1 cellular context compared by ENCODE assay signal in genomic region chr16:66894948-66895696, GRCh38.
TF ChIP-seq lines count a peak whose summit lies in the region.

No MANE protein-coding gene starts in this region.

TF ChIP-seq in HepG2, 621 proteins besides CTCF, POLR2A, EP300 and RAD21 (continued from another document and continues in another):
- TF ChIP-seq, protein P1, sequence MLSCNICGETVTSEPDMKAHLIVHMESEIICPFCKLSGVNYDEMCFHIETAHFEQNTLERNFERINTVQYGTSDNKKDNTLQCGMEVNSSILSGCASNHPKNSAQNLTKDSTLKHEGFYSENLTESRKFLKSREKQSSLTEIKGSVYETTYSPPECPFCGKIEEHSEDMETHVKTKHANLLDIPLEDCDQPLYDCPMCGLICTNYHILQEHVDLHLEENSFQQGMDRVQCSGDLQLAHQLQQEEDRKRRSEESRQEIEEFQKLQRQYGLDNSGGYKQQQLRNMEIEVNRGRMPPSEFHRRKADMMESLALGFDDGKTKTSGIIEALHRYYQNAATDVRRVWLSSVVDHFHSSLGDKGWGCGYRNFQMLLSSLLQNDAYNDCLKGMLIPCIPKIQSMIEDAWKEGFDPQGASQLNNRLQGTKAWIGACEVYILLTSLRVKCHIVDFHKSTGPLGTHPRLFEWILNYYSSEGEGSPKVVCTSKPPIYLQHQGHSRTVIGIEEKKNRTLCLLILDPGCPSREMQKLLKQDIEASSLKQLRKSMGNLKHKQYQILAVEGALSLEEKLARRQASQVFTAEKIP (CRISPR knock-in tag; IDR thresholded peaks at IDR 0.05; ENCODE audit: borderline replicate concordance) = no peak
- TF ChIP-seq ZNF674 (CRISPR knock-in tag; IDR thresholded peaks at IDR 0.05; ENCODE audit: low read depth) (no peak), RXRA (CRISPR knock-in tag; IDR thresholded peaks at IDR 0.05) (no peak), ZNF468 (CRISPR knock-in tag; IDR thresholded peaks at IDR 0.05) (no peak), RARA (CRISPR knock-in tag; IDR thresholded peaks at IDR 0.05) (no peak), ZNF724P (CRISPR knock-in tag; IDR thresholded peaks at IDR 0.05; ENCODE audit: borderline replicate concordance) (no peak), ISX (CRISPR knock-in tag; conservative IDR thresholded peaks at IDR 0.05) (no peak), CREM (IDR thresholded peaks at IDR 0.05) (no peak), CREM (CRISPR knock-in tag; IDR thresholded peaks at IDR 0.05) (no peak), ZNF407 (CRISPR knock-in tag; IDR thresholded peaks at IDR 0.05; ENCODE audit: not compliant biosample characterization) (no peak), TCF7 (IDR thresholded peaks at IDR 0.05; ENCODE audit: low read depth) (no peak), XBP1 (CRISPR knock-in tag; IDR thresholded peaks at IDR 0.05) (no peak), ZMYM3 (CRISPR knock-in tag; IDR thresholded peaks at IDR 0.05) (no peak), HMGXB4 (CRISPR knock-in tag; IDR thresholded peaks at IDR 0.05; ENCODE audit: borderline replicate concordance in 1 of 2, low read depth in 1 of 2) (peak; percentile 47 to 78; a peak in 2 of 4 replicates), ADNP (CRISPR knock-in tag; IDR thresholded peaks at IDR 0.05) (no peak), HMGXB3 (CRISPR knock-in tag; IDR thresholded peaks at IDR 0.05; ENCODE audit: borderline replicate concordance) (no peak), ARNT (IDR thresholded peaks at IDR 0.05) (no peak), NFE2 (CRISPR knock-in tag; IDR thresholded peaks at IDR 0.05) (no peak), MED13 (CRISPR knock-in tag; IDR thresholded peaks at IDR 0.05) (no peak), ATF7-NPFF (CRISPR knock-in tag; IDR thresholded peaks at IDR 0.05; ENCODE audit: low read depth) (no peak), ZNF619 (CRISPR knock-in tag; IDR thresholded peaks at IDR 0.05) (no peak), ZBTB7B (CRISPR knock-in tag; IDR thresholded peaks at IDR 0.05) (0 out of 2 replicates have a peak, but pooled peaks have one; percentile 29), ZNF274 (CRISPR knock-in tag; IDR thresholded peaks at IDR 0.05) (no peak), HES4 (CRISPR knock-in tag; IDR thresholded peaks at IDR 0.05; ENCODE audit: borderline replicate concordance) (no peak), ZNF451 (CRISPR knock-in tag; IDR thresholded peaks at IDR 0.05) (0 out of 2 replicates have a peak, but pooled peaks have one; percentile 15), CENPX (CRISPR knock-in tag; IDR thresholded peaks at IDR 0.05) (no peak), ZNF761 (CRISPR knock-in tag; conservative IDR thresholded peaks at IDR 0.05) (no peak), SKI (IDR thresholded peaks at IDR 0.05; ENCODE audit: partially characterized antibody) (no peak), STAG1 (CRISPR knock-in tag; IDR thresholded peaks at IDR 0.05) (peak; percentile 99), ZNF350 (CRISPR knock-in tag; IDR thresholded peaks at IDR 0.05; ENCODE audit: borderline replicate concordance, low read depth) (peak; percentile 55; the same call in 1 of the 2 replicates), DPF2 (CRISPR knock-in tag; IDR thresholded peaks at IDR 0.05; ENCODE audit: borderline replicate concordance, low read depth) (no peak), NKX3-1 (CRISPR knock-in tag; IDR thresholded peaks at IDR 0.05) (no peak), ELF3 (CRISPR knock-in tag; IDR thresholded peaks at IDR 0.05) (peak; percentile 22; the same call in 1 of the 2 replicates), ZBTB2 (CRISPR knock-in tag; IDR thresholded peaks at IDR 0.05; ENCODE audit: low read depth) (no peak), SP140L (CRISPR knock-in tag; IDR thresholded peaks at IDR 0.05; ENCODE audit: borderline replicate concordance) (0 out of 2 replicates have a peak, but pooled peaks have one; percentile 48), ISL2 (CRISPR knock-in tag; IDR thresholded peaks at IDR 0.05) (no peak), ZNF83 (CRISPR knock-in tag; IDR thresholded peaks at IDR 0.05; ENCODE audit: borderline replicate concordance) (no peak), ATF7 (IDR thresholded peaks at IDR 0.05) (no peak), ATF7 (CRISPR knock-in tag; IDR thresholded peaks at IDR 0.05) (no peak), RNF2 (conservative IDR thresholded peaks at IDR 0.05; ENCODE audit: low read depth) (no peak), KDM4B (CRISPR knock-in tag; IDR thresholded peaks at IDR 0.05) (no peak), ZNF205 (CRISPR knock-in tag; IDR thresholded peaks at IDR 0.05) (no peak), ZNF703 (CRISPR knock-in tag; IDR thresholded peaks at IDR 0.05; ENCODE audit: borderline replicate concordance) (no peak), KDM3A (CRISPR knock-in tag; IDR thresholded peaks at IDR 0.05; ENCODE audit: low read depth) (peak; percentile 86), GATAD2A (CRISPR knock-in tag; IDR thresholded peaks at IDR 0.05) (peak; percentile 52)
- TF ChIP-seq, protein P2, sequence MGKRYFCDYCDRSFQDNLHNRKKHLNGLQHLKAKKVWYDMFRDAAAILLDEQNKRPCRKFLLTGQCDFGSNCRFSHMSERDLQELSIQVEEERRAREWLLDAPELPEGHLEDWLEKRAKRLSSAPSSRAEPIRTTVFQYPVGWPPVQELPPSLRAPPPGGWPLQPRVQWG (CRISPR knock-in tag; IDR thresholded peaks at IDR 0.05; ENCODE audit: borderline replicate concordance, low read depth) = no peak
- TF ChIP-seq, protein P3, sequence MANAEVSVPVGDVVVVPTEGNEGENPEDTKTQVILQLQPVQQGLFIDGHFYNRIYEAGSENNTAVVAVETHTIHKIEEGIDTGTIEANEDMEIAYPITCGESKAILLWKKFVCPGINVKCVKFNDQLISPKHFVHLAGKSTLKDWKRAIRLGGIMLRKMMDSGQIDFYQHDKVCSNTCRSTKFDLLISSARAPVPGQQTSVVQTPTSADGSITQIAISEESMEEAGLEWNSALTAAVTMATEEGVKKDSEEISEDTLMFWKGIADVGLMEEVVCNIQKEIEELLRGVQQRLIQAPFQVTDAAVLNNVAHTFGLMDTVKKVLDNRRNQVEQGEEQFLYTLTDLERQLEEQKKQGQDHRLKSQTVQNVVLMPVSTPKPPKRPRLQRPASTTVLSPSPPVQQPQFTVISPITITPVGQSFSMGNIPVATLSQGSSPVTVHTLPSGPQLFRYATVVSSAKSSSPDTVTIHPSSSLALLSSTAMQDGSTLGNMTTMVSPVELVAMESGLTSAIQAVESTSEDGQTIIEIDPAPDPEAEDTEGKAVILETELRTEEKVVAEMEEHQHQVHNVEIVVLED (CRISPR knock-in tag; IDR thresholded peaks at IDR 0.05; ENCODE audit: borderline replicate concordance) = no peak
- TF ChIP-seq, protein P4, sequence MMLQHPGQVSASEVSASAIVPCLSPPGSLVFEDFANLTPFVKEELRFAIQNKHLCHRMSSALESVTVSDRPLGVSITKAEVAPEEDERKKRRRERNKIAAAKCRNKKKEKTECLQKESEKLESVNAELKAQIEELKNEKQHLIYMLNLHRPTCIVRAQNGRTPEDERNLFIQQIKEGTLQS (CRISPR knock-in tag; IDR thresholded peaks at IDR 0.05) = no peak
- TF ChIP-seq, protein P5, sequence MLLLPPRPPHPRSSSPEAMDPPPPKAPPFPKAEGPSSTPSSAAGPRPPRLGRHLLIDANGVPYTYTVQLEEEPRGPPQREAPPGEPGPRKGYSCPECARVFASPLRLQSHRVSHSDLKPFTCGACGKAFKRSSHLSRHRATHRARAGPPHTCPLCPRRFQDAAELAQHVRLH (CRISPR knock-in tag; IDR thresholded peaks at IDR 0.05; ENCODE audit: borderline replicate concordance, low read depth) = peak; percentile 92; the same call in 1 of the 2 replicates
